Comparison of ENCODE assay signal across 8 cellular contexts in the genomic region with DNA sequence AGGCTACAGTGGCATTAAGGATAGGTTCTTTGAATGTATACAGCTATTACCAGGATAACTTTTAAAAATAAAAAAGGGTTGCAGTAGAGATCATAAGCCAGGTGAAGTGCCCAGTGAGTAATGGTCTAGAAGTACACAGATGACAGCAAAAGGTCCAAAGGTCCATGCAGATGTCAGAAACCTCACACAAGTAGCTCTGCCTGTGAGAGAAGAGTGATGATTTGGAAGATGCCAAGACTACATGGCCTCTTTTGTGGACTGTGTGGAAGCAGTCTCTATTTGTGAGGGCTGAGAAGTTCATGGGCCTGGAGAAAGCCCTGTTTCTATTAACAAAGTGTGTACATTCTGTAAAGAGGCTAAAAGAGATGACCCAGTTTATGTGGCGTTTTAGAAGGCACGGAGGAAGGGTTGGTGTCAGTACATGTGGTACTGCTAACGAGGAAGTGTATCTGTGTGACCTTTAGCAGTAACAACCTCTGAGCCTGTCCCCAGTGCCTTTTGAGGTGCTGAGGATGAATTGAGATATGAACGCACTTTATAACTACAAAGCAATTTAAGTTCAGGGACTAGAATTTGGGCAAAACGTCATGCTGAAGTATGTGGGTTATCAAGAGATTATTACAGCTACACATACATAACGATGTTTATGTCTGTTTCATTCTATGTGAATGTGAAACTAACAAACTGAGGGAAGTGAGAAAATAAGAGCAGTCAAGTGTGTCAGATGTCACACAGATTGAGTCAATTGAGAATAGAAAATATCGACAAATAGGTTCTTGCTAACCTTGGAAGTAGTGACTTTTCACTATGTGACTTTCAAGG. TPM values are rescaled to one million over a fixed set of nuclear protein-coding genes. Genes with fewer than 3 reads are reported as not detected.
A peak's percentile ranks its signal among the peaks of the same experiment; 100 is the strongest.
DNase-seq lines count a peak whose midpoint lies in the region; ATAC-seq lines count a peak whose summit lies in the region.

No MANE protein-coding gene starts in this region.

- H3K27me3 ChIP-seq in thymus (ENCODE audit: control insufficient read depth, insufficient read depth), result no peaks in the 10 kb centered on the region

- H3K4me3 ChIP-seq in thymus (ENCODE audit: low read length), result no peak overlapping the region

- no peaks in the 10 kb centered on the region for H3K27me3 Mint-ChIP-seq in activated naive CD4-positive, alpha-beta T cell treated with anti-CD3 and anti-CD28 coated beads, Interleukin-2, amount 50 U/mL, for 24 hours
- no peaks in the 10 kb centered on the region for H3K27me3 Mint-ChIP-seq in activated CD4-positive, alpha-beta memory T cell treated with anti-CD3 and anti-CD28 coated beads for 36 hours

- H3K4me3 Mint-ChIP-seq in activated naive CD4-positive, alpha-beta T cell treated with anti-CD3 and anti-CD28 coated beads, Interleukin-2, amount 50 U/mL, for 24 hours, result no peak overlapping the region
- peak overlapping the region; percentile 16 for H3K4me3 Mint-ChIP-seq in activated CD4-positive, alpha-beta memory T cell treated with anti-CD3 and anti-CD28 coated beads for 36 hours

- CTCF ChIA-PET in activated CD4-positive, alpha-beta memory T cell treated with anti-CD3 and anti-CD28 coated beads for 36 hours (lab: Charles Lee), result interaction anchor here (1.2 to 2.9 kb wide), 4 partner anchors 19 to 306 kb away, joined by 3 to 9 read pairs (median 4); a partner anchor contains a TSS

- H3K4me1 ChIP-seq in thymus (ENCODE audit: control insufficient read depth, insufficient read depth, low read length), result no peaks in the 10 kb centered on the region

- intact Hi-C loops in activated CD4-positive, alpha-beta memory T cell treated with anti-CD3 and anti-CD28 coated beads for 36 hours (cut with micrococcal nuclease), result loop anchor here (1.0 to 5.0 kb wide), 2 partner anchors 195 to 251 kb away; no protein-coding TSS in a partner anchor

- POLR2A ChIA-PET in activated CD4-positive, alpha-beta memory T cell treated with anti-CD3 and anti-CD28 coated beads for 36 hours (lab: Charles Lee), result interaction anchor here (0.5 to 1.3 kb wide), 3 partner anchors 297 to 781 kb away, joined by 3 read pairs; no protein-coding TSS in a partner anchor

- peak; percentile 88 for ATAC-seq in HG02884 (IDR thresholded peaks at IDR 0.05; ENCODE audit: unreplicated experiment)

- peaks cover 14% of the 10 kb centered on the region for H3K36me3 Mint-ChIP-seq in activated naive CD4-positive, alpha-beta T cell treated with anti-CD3 and anti-CD28 coated beads, Interleukin-2, amount 50 U/mL, for 24 hours
- H3K36me3 Mint-ChIP-seq in activated CD4-positive, alpha-beta memory T cell treated with anti-CD3 and anti-CD28 coated beads for 36 hours, result peaks cover 22% of the 10 kb centered on the region

- no peaks in the 10 kb centered on the region for H3K9me3 Mint-ChIP-seq in activated naive CD4-positive, alpha-beta T cell treated with anti-CD3 and anti-CD28 coated beads, Interleukin-2, amount 50 U/mL, for 24 hours
- H3K9me3 Mint-ChIP-seq in activated CD4-positive, alpha-beta memory T cell treated with anti-CD3 and anti-CD28 coated beads for 36 hours, result no peaks in the 10 kb centered on the region

- H3K4me1 Mint-ChIP-seq in activated naive CD4-positive, alpha-beta T cell treated with anti-CD3 and anti-CD28 coated beads, Interleukin-2, amount 50 U/mL, for 24 hours, result peaks cover 38% of the 10 kb centered on the region
- H3K4me1 Mint-ChIP-seq in activated CD4-positive, alpha-beta memory T cell treated with anti-CD3 and anti-CD28 coated beads for 36 hours (ENCODE audit: low read depth), result peaks cover 48% of the 10 kb centered on the region

- no peaks in the 10 kb centered on the region for H3K9me3 ChIP-seq in thymus (ENCODE audit: control insufficient read depth)

- H3K36me3 ChIP-seq in thymus (ENCODE audit: control insufficient read depth, insufficient read depth), result peaks cover 21% of the 10 kb centered on the region

- H3K27ac Mint-ChIP-seq in activated naive CD4-positive, alpha-beta T cell treated with anti-CD3 and anti-CD28 coated beads, Interleukin-2, amount 50 U/mL, for 24 hours, result peak overlapping the region; percentile 68
- peak overlapping the region; percentile 77 for H3K27ac Mint-ChIP-seq in activated CD4-positive, alpha-beta memory T cell treated with anti-CD3 and anti-CD28 coated beads for 36 hours

- WGBS in thymus, result 90% methylated on average over 7 of the region's 7 CpGs

- no peak for DNase-seq in activated naive CD4-positive, alpha-beta T cell (lab: John Stamatoyannopoulos, UW)
- DNase-seq in activated CD4-positive, alpha-beta memory T cell treated with anti-CD3 and anti-CD28 coated beads for 36 hours, result no peak
- DNase-seq in amygdala (lab: John Stamatoyannopoulos, UW) (no peak), H4 (ENCODE audit: low spot score) (no peak), NCI-H2171 treated with DMSO at 0.1 percent for 48 hours (lab: John Stamatoyannopoulos, UW) (no peak)

- H3K27ac ChIP-seq in thymus (ENCODE audit: low read depth), result peak overlapping the region; percentile 8

RNA-seq across cellular contexts. Expression of a gene that starts 7.6 kb away (rescaled TPM):
- 100 to 1,000 TPM; 199 to 207 TPM for total RNA-seq in activated CD4-positive, alpha-beta memory T cell treated with anti-CD3 and anti-CD28 coated beads for 36 hours
- 73.7 TPM for polyA plus RNA-seq in thymus
- total RNA-seq in H4 (2014; rRNA removed; shearing (Covaris generic)), result 338 and 389 TPM in 2 replicates
